15 cellular contexts compared by ENCODE assay signal in the genomic region with DNA sequence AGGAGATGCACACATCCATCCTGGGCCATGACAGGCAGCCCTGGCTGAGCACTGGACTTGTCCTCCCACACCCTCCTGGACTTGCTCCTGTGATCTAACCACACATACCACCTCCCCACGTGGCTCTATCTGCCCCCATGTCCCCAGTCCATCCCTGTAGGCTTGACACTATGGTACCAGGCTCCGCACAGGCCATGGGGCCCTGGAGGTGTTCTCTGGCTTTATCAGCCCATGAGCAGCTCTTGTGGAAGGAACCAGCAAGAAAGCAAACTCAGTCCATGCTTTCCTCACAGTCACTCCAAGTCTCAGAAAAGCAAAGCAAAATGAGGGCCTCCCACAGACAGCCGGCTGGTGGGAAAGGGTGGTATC.
DNase-seq lines count a peak whose midpoint lies in the region; ATAC-seq and TF ChIP-seq lines count a peak whose summit lies in the region.
"Had no signal": no experiment of that assay in that cellular context is flagged by ENCODE, and none has a peak within 500 bp of the region (broad histone marks: within the 10 kb centered on the region; RNA-seq: fewer than 3 reads in every experiment).

No MANE protein-coding gene starts in this region.

- POLR2A ChIA-PET in OCI-LY7 (lab: Charles Lee), result no interaction called here

- H3K36me3 ChIP-seq in lung (ENCODE audit: control insufficient read depth in 2 of 2, insufficient read depth in 2 of 2, low read length in 2 of 2) (peaks cover 15 to 61% of the 10 kb centered on the region in 2 donors), testis (ENCODE audit: low read depth, missing control alignments) (no peaks in the 10 kb centered on the region), OCI-LY7 (ENCODE audit: insufficient read depth, low read length) (peaks cover 27% of the 10 kb centered on the region)

- no peak overlapping the region for H3K4me2 ChIP-seq in OCI-LY7 (ENCODE audit: low read length)
- H3K4me2 ChIP-seq: A549 had no signal

- H2AFZ ChIP-seq in OCI-LY7 (ENCODE audit: low read length), result no peak overlapping the region

- H3K4me1 Mint-ChIP-seq in activated T-cell treated with anti-CD3 and anti-CD28 coated beads, Interleukin-2, amount 50 U/mL, for 24 hours (ENCODE audit: low read depth), result peaks cover 85% of the 10 kb centered on the region
- H3K4me1 Mint-ChIP-seq in activated T-cell treated with anti-CD3 and anti-CD28 coated beads, Interleukin-2, amount 50 U/mL, for 4 hours (ENCODE audit: low read depth), result peaks cover 71% of the 10 kb centered on the region

- no peaks in the 10 kb centered on the region for H3K9me3 Mint-ChIP-seq in activated T-cell treated with anti-CD3 and anti-CD28 coated beads, Interleukin-2, amount 50 U/mL, for 24 hours
- no peaks in the 10 kb centered on the region for H3K9me3 Mint-ChIP-seq in activated T-cell treated with anti-CD3 and anti-CD28 coated beads, Interleukin-2, amount 50 U/mL, for 4 hours
- H3K9me3 Mint-ChIP-seq: stimulated activated naive CD8-positive, alpha-beta T cell treated with anti-CD3 and anti-CD28 coated beads, Interleukin-15, amount 100 ng/mL, for 72 hours had no signal

- H3K9me3 ChIP-seq in lung (ENCODE audit: control insufficient read depth in 2 of 2, insufficient read depth in 1 of 2, low read length in 1 of 2), result no peaks in the 10 kb centered on the region
- no peaks in the 10 kb centered on the region for H3K9me3 ChIP-seq in testis
- no peaks in the 10 kb centered on the region for H3K9me3 ChIP-seq in OCI-LY7 (ENCODE audit: low read length)
- H3K9me3 ChIP-seq: A549, pancreas had no signal

- CTCF ChIA-PET in OCI-LY7 (lab: Charles Lee; ENCODE audit: unreplicated experiment), result no interaction called here

- H3K4me1 ChIP-seq in lung (ENCODE audit: control insufficient read depth in 2 of 2, insufficient read depth in 2 of 2, low read length in 2 of 2) (peaks cover 31 to 61% of the 10 kb centered on the region in 2 donors), testis (peaks cover 64% of the 10 kb centered on the region), OCI-LY7 (ENCODE audit: insufficient read depth, low read length, poor library complexity, severe bottlenecking) (no peaks in the 10 kb centered on the region)

- no TSS peak for BruUV-seq in OCI-LY7 (replicated peaks; lab: Mats Ljungman, UMichigan)

- H3K36me3 Mint-ChIP-seq in activated T-cell treated with anti-CD3 and anti-CD28 coated beads, Interleukin-2, amount 50 U/mL, for 24 hours (ENCODE audit: low read depth), result peaks cover 87% of the 10 kb centered on the region
- peaks cover 49% of the 10 kb centered on the region for H3K36me3 Mint-ChIP-seq in activated T-cell treated with anti-CD3 and anti-CD28 coated beads, Interleukin-2, amount 50 U/mL, for 4 hours (ENCODE audit: insufficient read depth)

- no peaks in the 10 kb centered on the region for H3K27me3 ChIP-seq in lung (ENCODE audit: control insufficient read depth, insufficient read depth)
- no peaks in the 10 kb centered on the region for H3K27me3 ChIP-seq in testis
- H3K27me3 ChIP-seq: pancreas had no signal

- H4K20me1 ChIP-seq in OCI-LY7 (ENCODE audit: insufficient read depth, low read length), result no peaks in the 10 kb centered on the region

- TF ChIP-seq CTCF in lung (IDR thresholded peaks at IDR 0.05; ENCODE audit: control extremely low read depth, extremely low read depth) (no peak), testis (IDR thresholded peaks at IDR 0.05) (no peak), OCI-LY7 (conservative IDR thresholded peaks at IDR 0.05; ENCODE audit: low read length) (no peak)

- H3K4me3 ChIP-seq in lung (no peak overlapping the region), testis (no peak overlapping the region), OCI-LY7 (ENCODE audit: low read depth, low read length, poor library complexity, severe bottlenecking) (no peak overlapping the region)
- H3K4me3 ChIP-seq: A549 had no signal

- WGBS in lung, 2 donors, result 68 to 84% methylated on average over 3 of the region's 3 CpGs
- WGBS in testis, 2 donors, result 48 to 67% methylated on average over 2 to 3 of the region's 3 CpGs

- H3K27ac ChIP-seq in angular gyrus (ENCODE audit: low read depth, low read length) (peak overlapping the region; percentile 88), lung (ENCODE audit: low read depth in 1 of 2, low read length in 1 of 2) (peak overlapping the region; percentile 61 to 73), testis (peak overlapping the region; percentile 12 to 70), OCI-LY7 (ENCODE audit: low read depth, low read length, poor library complexity, severe bottlenecking) (no peak overlapping the region)
- H3K27ac ChIP-seq: A549 had no signal

- no peaks in the 10 kb centered on the region for H3K79me2 ChIP-seq in OCI-LY7 (ENCODE audit: insufficient read depth, low read depth, low read length)

- H3K9me2 ChIP-seq in OCI-LY7 (ENCODE audit: insufficient read depth, low read length), result no peaks in the 10 kb centered on the region

- no peak for DNase-seq in activated T-cell treated with anti-CD3 and anti-CD28 coated beads, Interleukin-2, amount 50 U/mL, for 24 hours
- no peak for DNase-seq in activated T-cell treated with anti-CD3 and anti-CD28 coated beads, Interleukin-2, amount 50 U/mL, for 4 hours
- DNase-seq in lung (ENCODE audit: low spot score), result no peak
- no peak for DNase-seq in testis
- DNase-seq in OCI-LY7 (ENCODE audit: low spot score), result no peak
- DNase-seq: activated gamma-delta T cell; foreskin melanocyte; NCI-H1417 treated with DMSO at 0.1 percent for 48 hours; NCI-H774; stimulated activated naive CD8-positive, alpha-beta T cell treated with anti-CD3 and anti-CD28 coated beads, Interleukin-15, amount 100 ng/mL, for 72 hours had no signal

- peak overlapping the region; percentile 91 for H3K27ac Mint-ChIP-seq in activated T-cell treated with anti-CD3 and anti-CD28 coated beads, Interleukin-2, amount 50 U/mL, for 24 hours

- no peak for ATAC-seq in activated T-cell treated with anti-CD3 and anti-CD28 coated beads, Interleukin-2, amount 50 U/mL, for 4 hours
- ATAC-seq in lung (ENCODE audit: insufficient read depth, low FRiP score) (no peak), HG03469 (IDR thresholded peaks at IDR 0.05; ENCODE audit: unreplicated experiment) (no peak), GM19328 (IDR thresholded peaks at IDR 0.05; ENCODE audit: unreplicated experiment) (no peak)
- ATAC-seq: A549; stimulated activated naive CD8-positive, alpha-beta T cell treated with anti-CD3 and anti-CD28 coated beads, Interleukin-15, amount 100 ng/mL, for 72 hours had no signal

- intact Hi-C loops in testis (cut with DNase I; ENCODE audit: low total_unique reads), result no loop called here
- intact Hi-C loops in OCI-LY7 (cut with micrococcal nuclease; ENCODE audit: unreplicated experiment), result loop anchor here (5.0 kb wide), 1 partner anchor 149 kb away; no protein-coding TSS in a partner anchor

- H3K4me3 Mint-ChIP-seq in activated T-cell treated with anti-CD3 and anti-CD28 coated beads, Interleukin-2, amount 50 U/mL, for 24 hours, result no peak overlapping the region
- H3K4me3 Mint-ChIP-seq in activated T-cell treated with anti-CD3 and anti-CD28 coated beads, Interleukin-2, amount 50 U/mL, for 4 hours, result no peak overlapping the region
- H3K4me3 Mint-ChIP-seq: stimulated activated naive CD8-positive, alpha-beta T cell treated with anti-CD3 and anti-CD28 coated beads, Interleukin-15, amount 100 ng/mL, for 72 hours had no signal

- no peaks in the 10 kb centered on the region for H3K27me3 Mint-ChIP-seq in activated T-cell treated with anti-CD3 and anti-CD28 coated beads, Interleukin-2, amount 50 U/mL, for 24 hours
- H3K27me3 Mint-ChIP-seq in activated T-cell treated with anti-CD3 and anti-CD28 coated beads, Interleukin-2, amount 50 U/mL, for 4 hours (ENCODE audit: low read depth), result no peaks in the 10 kb centered on the region
- H3K27me3 Mint-ChIP-seq: stimulated activated naive CD8-positive, alpha-beta T cell treated with anti-CD3 and anti-CD28 coated beads, Interleukin-15, amount 100 ng/mL, for 72 hours had no signal

- no peak for TF ChIP-seq POLR2A in testis (IDR thresholded peaks at IDR 0.05)
